8 cellular contexts compared by ENCODE assay signal in genomic region chr6:44257753-44258324, GRCh38. TPM values are rescaled to one million over a fixed set of nuclear protein-coding genes. Genes with fewer than 3 reads are reported as not detected.
DNase-seq lines count a peak whose midpoint lies in the region; ATAC-seq and TF ChIP-seq lines count a peak whose summit lies in the region.

No MANE protein-coding gene starts in this region.

- H3K56ac ChIP-seq in mesendoderm (ENCODE audit: low read length), result peak overlapping the region; percentile 97

- H3K79me2 ChIP-seq in mesendoderm (ENCODE audit: control insufficient read depth, insufficient read depth, low read length), result peaks cover 2% of the 10 kb centered on the region

- peaks cover 38% of the 10 kb centered on the region for H3K36me3 Mint-ChIP-seq in activated CD8-positive, alpha-beta memory T cell treated with anti-CD3 and anti-CD28 coated beads, Interleukin-2, amount 10 ng/mL, durations not matched to agents 7 days and 5 days

- CTCF ChIA-PET in activated CD8-positive, alpha-beta memory T cell treated with anti-CD3 and anti-CD28 coated beads, Interleukin-2, amount 10 ng/mL, durations not matched to agents 7 days and 5 days (lab: Charles Lee), result interaction anchor here (1.3 to 3.1 kb wide), 9 partner anchors 8 to 85 kb away, joined by 5 to 55 read pairs (median 12); partner anchors contain the start of genes AARS2, HSP90AB1 and SLC29A1

- intact Hi-C loops in adrenal gland (cut with DNase I), result no loop called here

- no peak overlapping the region for H2BK5ac ChIP-seq in mesendoderm (ENCODE audit: low read length)

- TF ChIP-seq POLR2A in adrenal gland (IDR thresholded peaks at IDR 0.05), result no peak

- peaks cover 71% of the 10 kb centered on the region for H3K4me1 Mint-ChIP-seq in activated CD8-positive, alpha-beta memory T cell treated with anti-CD3 and anti-CD28 coated beads, Interleukin-2, amount 10 ng/mL, durations not matched to agents 7 days and 5 days

- WGBS in adrenal gland, 4 donors, result 23 to 29% (median 26%) methylated on average over 15 of the region's 15 CpGs
- no CpG with 5 or more reads among the region's 15 CpGs for WGBS in mesendoderm (ENCODE audit: extremely low coverage, insufficient coverage, low lambda C conversion rate)

- H4K5ac ChIP-seq in mesendoderm (ENCODE audit: low read length), result no peak overlapping the region

- peak overlapping the region; percentile 88 for H3K27ac Mint-ChIP-seq in activated CD8-positive, alpha-beta memory T cell treated with anti-CD3 and anti-CD28 coated beads, Interleukin-2, amount 10 ng/mL, durations not matched to agents 7 days and 5 days

- H3K4me1 ChIP-seq in adrenal gland (replicated peaks in 1 of 2) (peaks cover 13 to 29% of the 10 kb centered on the region in 2 donors), mesendoderm (ENCODE audit: control insufficient read depth, low read depth, low read length) (no peaks in the 10 kb centered on the region)

- H3K9me3 ChIP-seq in adrenal gland (replicated peaks in 1 of 3), result no peaks in the 10 kb centered on the region

- peak overlapping the region in 3 of 5 donors; percentile 85 to 98 (median 92) for H3K27ac ChIP-seq in adrenal gland
- no peak overlapping the region for H3K27ac ChIP-seq in mesendoderm (ENCODE audit: low read depth, low read length)

- H3K23ac ChIP-seq in mesendoderm (ENCODE audit: low read length), result peak overlapping the region; percentile 99

- H2BK15ac ChIP-seq in mesendoderm (replicated peaks; ENCODE audit: low read depth), result no peak overlapping the region

- H2BK120ac ChIP-seq in mesendoderm (ENCODE audit: low read depth, low read length), result no peak overlapping the region

- no peaks in the 10 kb centered on the region for H3K9me3 Mint-ChIP-seq in activated CD8-positive, alpha-beta memory T cell treated with anti-CD3 and anti-CD28 coated beads, Interleukin-2, amount 10 ng/mL, durations not matched to agents 7 days and 5 days (ENCODE audit: low read depth)

- H3K27me3 ChIP-seq in adrenal gland, result no peaks in the 10 kb centered on the region
- H3K27me3 ChIP-seq in mesendoderm (ENCODE audit: insufficient read depth, low read length, poor library complexity), result no peaks in the 10 kb centered on the region

- peak overlapping the region; percentile 90 for H3K4me2 ChIP-seq in mesendoderm (ENCODE audit: low read length)

- H3K9ac ChIP-seq in mesendoderm (ENCODE audit: low read length), result peak overlapping the region; percentile 84

- H3K79me1 ChIP-seq in mesendoderm (ENCODE audit: low read length), result no peaks in the 10 kb centered on the region

- H3K18ac ChIP-seq in mesendoderm (ENCODE audit: low read length), result no peak overlapping the region

- H3K27me3 Mint-ChIP-seq in activated CD8-positive, alpha-beta memory T cell treated with anti-CD3 and anti-CD28 coated beads, Interleukin-2, amount 10 ng/mL, durations not matched to agents 7 days and 5 days, result no peaks in the 10 kb centered on the region

- H3K4me3 ChIP-seq in adrenal gland (peak overlapping the region in 2 of 4 donors; percentile 92 to 100), mesendoderm (ENCODE audit: low read length) (peak overlapping the region; percentile 35)

- no peak for ATAC-seq in activated CD8-positive, alpha-beta memory T cell treated with anti-CD3 and anti-CD28 coated beads, Interleukin-2, amount 10 ng/mL, durations not matched to agents 7 days and 5 days
- peak; percentile 13 for ATAC-seq in HG03135 (IDR thresholded peaks at IDR 0.05; ENCODE audit: unreplicated experiment)

- DNase-seq in activated CD8-positive, alpha-beta memory T cell treated with anti-CD3 and anti-CD28 coated beads, Interleukin-2, amount 10 ng/mL, durations not matched to agents 7 days and 5 days, result no peak
- no peak for DNase-seq in activated CD8-positive, alpha-beta memory T cell treated with anti-CD3 and anti-CD28 coated beads for 24 hours
- DNase-seq in adrenal gland (no peak), mesendoderm (no peak), NCI-H2196 (lab: John Stamatoyannopoulos, UW; ENCODE audit: unreplicated experiment) (no peak)
- no peak for DNase-seq in central memory CD4-positive, alpha-beta T cell
- DNase-seq in activated CD8-positive, alpha-beta memory T cell treated with anti-CD3 and anti-CD28 coated beads, Interleukin-2, amount 50 U/mL, for 4 hours, result no peak

- peak in 3 of 6 experiments; percentile 23 to 45 (median 34) for TF ChIP-seq CTCF in adrenal gland (IDR thresholded peaks at IDR 0.05)

- no peak overlapping the region for H3K4ac ChIP-seq in mesendoderm (ENCODE audit: low read depth, low read length)

- H3K36me3 ChIP-seq in adrenal gland (replicated peaks in 1 of 2) (peaks cover 0 to 34% of the 10 kb centered on the region in 2 donors), mesendoderm (ENCODE audit: control insufficient read depth, insufficient read depth, low read length) (peaks cover 13% of the 10 kb centered on the region)

- peak overlapping the region; percentile 75 for H3K4me3 Mint-ChIP-seq in activated CD8-positive, alpha-beta memory T cell treated with anti-CD3 and anti-CD28 coated beads, Interleukin-2, amount 10 ng/mL, durations not matched to agents 7 days and 5 days

- no peak overlapping the region for H4K8ac ChIP-seq in mesendoderm (ENCODE audit: low read depth, low read length)

- H2AK5ac ChIP-seq in mesendoderm (ENCODE audit: low read length), result no peak overlapping the region

RNA-seq across cellular contexts. Expression of gene SLC35B2, which starts 0.5 kb away (rescaled TPM):
- 10 to 100 TPM; 28.0 to 39.6 TPM for total RNA-seq in activated CD8-positive, alpha-beta memory T cell treated with anti-CD3 and anti-CD28 coated beads, Interleukin-2, amount 10 ng/mL, durations not matched to agents 7 days and 5 days
- 10 to 100 TPM; 48.5 to 79.8 (median 63.5) TPM for total RNA-seq in adrenal gland
- polyA plus RNA-seq in adrenal gland, result 10 to 100 TPM; 12.7 to 37.5 (median 19.3) TPM
- 18.8 TPM for polyA plus RNA-seq in mesendoderm (2013, experiment 1 of 2)
- 16.7 TPM for polyA plus RNA-seq in mesendoderm (2013, experiment 2 of 2)

RNA-seq across cellular contexts. Expression of gene NFKBIE, which starts 7.5 kb away (rescaled TPM):
- 10 to 100 TPM; 24.5 to 37.7 TPM for total RNA-seq in activated CD8-positive, alpha-beta memory T cell treated with anti-CD3 and anti-CD28 coated beads, Interleukin-2, amount 10 ng/mL, durations not matched to agents 7 days and 5 days
- total RNA-seq in adrenal gland, result 10 to 100 TPM in 5 of 8 donors, 1 to 10 TPM in 3; 4.8 to 31.2 (median 10.5) TPM
- 10 to 100 TPM in 2 of 3 donors, 1 to 10 TPM in 1; 5.8 to 17.0 (median 10.5) TPM for polyA plus RNA-seq in adrenal gland
- polyA plus RNA-seq in mesendoderm (2013, experiment 1 of 2), result 4.8 TPM
- 5.4 TPM for polyA plus RNA-seq in mesendoderm (2013, experiment 2 of 2)

RNA-seq across cellular contexts. Expression of gene HSP90AB1, which starts 10.9 kb away (rescaled TPM):
- total RNA-seq in activated CD8-positive, alpha-beta memory T cell treated with anti-CD3 and anti-CD28 coated beads, Interleukin-2, amount 10 ng/mL, durations not matched to agents 7 days and 5 days, result 1,000 to 10,000 TPM in 1 of 2 experiments, 100 to 1,000 TPM in 1; 734 to 1,112 TPM
- 1,000 to 10,000 TPM in 3 of 8 donors, 100 to 1,000 TPM in 5; 692 to 1,293 (median 857) TPM for total RNA-seq in adrenal gland
- 1,000 to 10,000 TPM in 1 of 3 donors, 100 to 1,000 TPM in 2; 275 to 2,249 (median 420) TPM for polyA plus RNA-seq in adrenal gland
- 2,015 TPM for polyA plus RNA-seq in mesendoderm (2013, experiment 1 of 2)
- 2,012 TPM for polyA plus RNA-seq in mesendoderm (2013, experiment 2 of 2)

RNA-seq across cellular contexts. Expression of gene TMEM151B, which starts 12.4 kb away (rescaled TPM):
- under 1 TPM in 1 of 2 experiments, not detected in 1; 0.06 TPM for total RNA-seq in activated CD8-positive, alpha-beta memory T cell treated with anti-CD3 and anti-CD28 coated beads, Interleukin-2, amount 10 ng/mL, durations not matched to agents 7 days and 5 days
- total RNA-seq in adrenal gland, result 1 to 10 TPM in 2 of 8 donors, under 1 TPM in 4, not detected in 2; 0.07 to 3.3 (median 0.41) TPM
- polyA plus RNA-seq in adrenal gland, result 1 to 10 TPM in 2 of 3 donors, under 1 TPM in 1; 0.88 to 3.9 (median 1.2) TPM
- polyA plus RNA-seq in mesendoderm (2013, experiment 1 of 2), result 1.6 TPM
- 1.6 TPM for polyA plus RNA-seq in mesendoderm (2013, experiment 2 of 2)

RNA-seq across cellular contexts. Expression of gene SLC29A1, which starts 34.4 kb away (rescaled TPM):
- total RNA-seq in activated CD8-positive, alpha-beta memory T cell treated with anti-CD3 and anti-CD28 coated beads, Interleukin-2, amount 10 ng/mL, durations not matched to agents 7 days and 5 days, result 10 to 100 TPM; 39.8 to 49.9 TPM
- 100 to 1,000 TPM; 104 to 356 (median 186) TPM for total RNA-seq in adrenal gland
- 100 to 1,000 TPM in 2 of 3 donors, 10 to 100 TPM in 1; 51.9 to 113 (median 108) TPM for polyA plus RNA-seq in adrenal gland
- polyA plus RNA-seq in mesendoderm (2013, experiment 1 of 2), result 76.7 TPM
- polyA plus RNA-seq in mesendoderm (2013, experiment 2 of 2), result 79.0 TPM
